1 cellular context compared by ENCODE assay signal in genomic region chr1:160416369-160416768, GRCh38.
TF ChIP-seq lines count a peak whose summit lies in the region.

No MANE protein-coding gene starts in this region.

TF ChIP-seq in neural cell, 6 proteins besides CTCF, POLR2A, EP300 and RAD21 (continued from another document):
- no peak for TF ChIP-seq REST (IDR thresholded peaks at IDR 0.05; ENCODE audit: borderline replicate concordance)
- no peak for TF ChIP-seq MXI1 (conservative IDR thresholded peaks at IDR 0.05; ENCODE audit: poor library complexity, severe bottlenecking)
- TF ChIP-seq SMC3 (conservative IDR thresholded peaks at IDR 0.05; ENCODE audit: poor library complexity): peak; percentile 54
